In genomic region chr2:2860583-2861300, GRCh38 we compare ENCODE assay signal across 20 cellular contexts.
DNase-seq lines count a peak whose midpoint lies in the region; ATAC-seq, FAIRE-seq and TF ChIP-seq lines count a peak whose summit lies in the region.
"Had no signal": no experiment of that assay in that cellular context is flagged by ENCODE, and none has a peak within 500 bp of the region (broad histone marks: within the 10 kb centered on the region; RNA-seq: fewer than 3 reads in every experiment).

No MANE protein-coding gene starts in this region.

- H3K4me1 ChIP-seq in A549 (no peaks in the 10 kb centered on the region), K562 (replicated peaks in 1 of 2; ENCODE audit: control insufficient read depth in 2 of 2, insufficient read depth in 2 of 2, low read length in 2 of 2) (no peaks in the 10 kb centered on the region)

- no peaks in the 10 kb centered on the region for H3K27me3 ChIP-seq in K562 (ENCODE audit: control insufficient read depth in 2 of 2, insufficient read depth in 2 of 2, low read length in 2 of 2)
- H3K27me3 ChIP-seq: BLaER1 treated with 17β-estradiol and CSF1 and Interleukin-3, amounts not matched to agents 10 nM and 100 nM had no signal

- TF ChIP-seq RAD21 in A549 (conservative IDR thresholded peaks at IDR 0.05 in 1 of 2, IDR thresholded peaks at IDR 0.05 in 1 of 2) (no peak), K562 (CRISPR knock-in tag; conservative IDR thresholded peaks at IDR 0.05 in 1 of 2, IDR thresholded peaks at IDR 0.05 in 1 of 2) (no peak)

- TF ChIP-seq POLR2A in A549 (IDR thresholded peaks at IDR 0.05; ENCODE audit: low read length) (no peak), K562 (conservative IDR thresholded peaks at IDR 0.05) (no peak)

- no peaks in the 10 kb centered on the region for H3K36me3 ChIP-seq in K562 (ENCODE audit: control insufficient read depth, insufficient read depth, low read length)
- H3K36me3 ChIP-seq: BLaER1 treated with 17β-estradiol and CSF1 and Interleukin-3, amounts not matched to agents 10 nM and 100 nM had no signal

- CTCF ChIA-PET in A549 (lab: Yijun Ruan, JAX) = no interaction called here
- CTCF ChIA-PET in K562 (lab: Yijun Ruan, JAX; ENCODE audit: low intra/inter-chr PET ratio) = no interaction called here

- intact Hi-C loops in K562 (cut with micrococcal nuclease) = no loop called here

- no peak overlapping the region for H3K27ac ChIP-seq in A549
- no peak overlapping the region for H3K27ac ChIP-seq in K562 (ENCODE audit: extremely low read depth, low read depth, low read length)
- H3K27ac ChIP-seq: BLaER1 treated with 17β-estradiol and CSF1 and Interleukin-3, amounts not matched to agents 10 nM and 100 nM; HL-60 had no signal

- POLR2A ChIA-PET in A549 (lab: Yijun Ruan, JAX) (no interaction called here), K562 (lab: Yijun Ruan, JAX) (no interaction called here)

- TF ChIP-seq CTCF in A549 (IDR thresholded peaks at IDR 0.05) (no peak), K562 (IDR thresholded peaks at IDR 0.05 in 2 of 3, conservative IDR thresholded peaks at IDR 0.05 in 1 of 3; ENCODE audit: insufficient read depth in 2 of 3, low read depth in 1 of 3, low read length in 3 of 3) (no peak)

- no peaks in the 10 kb centered on the region for H4K20me1 ChIP-seq in K562 (replicated peaks; ENCODE audit: control insufficient read depth, insufficient read depth, low read length)
- H4K20me1 ChIP-seq: BLaER1 treated with 17β-estradiol and CSF1 and Interleukin-3, amounts not matched to agents 10 nM and 100 nM had no signal

- H3K4me2 ChIP-seq in A549 = no peak overlapping the region
- H3K4me2 ChIP-seq in K562 (ENCODE audit: insufficient read depth, low read length) = no peak overlapping the region
- H3K4me2 ChIP-seq: BLaER1 treated with 17β-estradiol and CSF1 and Interleukin-3, amounts not matched to agents 10 nM and 100 nM had no signal

- no peak overlapping the region for H2AFZ ChIP-seq in K562 (ENCODE audit: low read depth, low read length)

- TF ChIP-seq EP300 in A549 (IDR thresholded peaks at IDR 0.05) (no peak), K562 (IDR thresholded peaks at IDR 0.05; ENCODE audit: low read length) (no peak)

- in situ Hi-C loops in K562 (cut with MboI) = no loop called here

- H3K4me3 ChIP-seq in A549 = no peak overlapping the region
- no peak overlapping the region for H3K4me3 ChIP-seq in K562
- H3K4me3 ChIP-seq: BLaER1 treated with 17β-estradiol and CSF1 and Interleukin-3, amounts not matched to agents 10 nM and 100 nM had no signal

- H3K9me1 ChIP-seq in K562 (ENCODE audit: control insufficient read depth, insufficient read depth, low read length) = no peaks in the 10 kb centered on the region

- FAIRE-seq in A549 (lab: Jason Lieb, UNC) = no peak
- peak; percentile 95 for FAIRE-seq in HTR-8/SVneo (lab: Jason Lieb, UNC)
- FAIRE-seq in K562 (lab: Jason Lieb, UNC) = no peak
- FAIRE-seq: GM12892, GM18507 had no signal

- no peak overlapping the region for H3K9ac ChIP-seq in K562 (ENCODE audit: insufficient read depth in 1 of 2, low read depth in 2 of 2, low read length in 2 of 2)
- H3K9ac ChIP-seq: BLaER1 treated with 17β-estradiol and CSF1 and Interleukin-3, amounts not matched to agents 10 nM and 100 nM had no signal

- no peak; a peak in 1 of 6 replicates for ATAC-seq in A549
- no peak for ATAC-seq in K562
- no peak for ATAC-seq in GM18858 (IDR thresholded peaks at IDR 0.05; ENCODE audit: unreplicated experiment)
- ATAC-seq in GM21367 (IDR thresholded peaks at IDR 0.05; ENCODE audit: unreplicated experiment) = no peak
- ATAC-seq: CD8-positive, alpha-beta T cell; HCT116 had no signal

- no peaks in the 10 kb centered on the region for H3K79me2 ChIP-seq in K562 (ENCODE audit: control insufficient read depth, insufficient read depth, low read length)

- H3K9me3 ChIP-seq in A549 (no peaks in the 10 kb centered on the region), K562 (replicated peaks; ENCODE audit: control insufficient read depth, insufficient read depth, low read depth, low read length) (0 out of 2 replicates have a peak, but pooled peaks cover 2% of the 10 kb centered on the region)
- H3K9me3 ChIP-seq: BLaER1 treated with 17β-estradiol and CSF1 and Interleukin-3, amounts not matched to agents 10 nM and 100 nM had no signal

- DNase-seq in A549 (ENCODE audit: low read depth in 1 of 2, low spot score in 1 of 2) (peak in 1 of 2 experiments; percentile 18), HTR-8/SVneo (ENCODE audit: insufficient read length, low spot score) (no peak), K562 (ENCODE audit: extremely low read depth in 1 of 4, low spot score in 3 of 4) (no peak), mesenteric fat pad (ENCODE audit: low spot score) (peak; percentile 82), NCI-H2227 (lab: John Stamatoyannopoulos, UW; ENCODE audit: unreplicated experiment) (no peak), NCI-H2081 treated with DMSO at 0.1 percent for 48 hours (lab: John Stamatoyannopoulos, UW) (no peak)
- DNase-seq: 8988T; CD8-positive, alpha-beta T cell; DMS 273 treated with DMSO at 0.1 percent for 48 hours; DMS53; DND-41; EL; GOT3 had no signal

- WGBS in A549 (ENCODE audit: missing lambda C conversion rate) = 42% methylated on average over 20 of the region's 20 CpGs
- under 1% methylated on average over 16 of the region's 20 CpGs for WGBS in K562 (ENCODE audit: insufficient coverage, low coverage, missing lambda C conversion rate)

- BruUV-seq in K562 (replicated peaks; lab: Mats Ljungman, UMichigan) = no TSS peak

TF ChIP-seq in A549, 52 proteins besides CTCF, POLR2A, EP300 and RAD21:
- peak; percentile 95 for TF ChIP-seq USF2 (IDR thresholded peaks at IDR 0.05)
- peak; percentile 70; the same call in 1 of the 2 replicates for TF ChIP-seq NPAS2 (CRISPR knock-in tag; IDR thresholded peaks at IDR 0.05; ENCODE audit: borderline replicate concordance)
- no peak for TF ChIP-seq RNF2 (IDR thresholded peaks at IDR 0.05; ENCODE audit: borderline replicate concordance, low read depth)

TF ChIP-seq in K562, 482 proteins besides CTCF, POLR2A, EP300 and RAD21 (continues in another document):
- TF ChIP-seq ZFP30 (CRISPR knock-in tag; IDR thresholded peaks at IDR 0.05; ENCODE audit: borderline replicate concordance) (no peak), ZNF354B (CRISPR knock-in tag; IDR thresholded peaks at IDR 0.05) (no peak), NRF1 (conservative IDR thresholded peaks at IDR 0.05 in 1 of 2, IDR thresholded peaks at IDR 0.05 in 1 of 2) (no peak), CC2D1A (IDR thresholded peaks at IDR 0.05) (no peak), MBD1 (CRISPR knock-in tag; IDR thresholded peaks at IDR 0.05) (no peak), BRD9 (IDR thresholded peaks at IDR 0.05; ENCODE audit: low read depth, partially characterized antibody) (no peak), EGR1 (conservative IDR thresholded peaks at IDR 0.05) (no peak), ETV1 (tag; conservative IDR thresholded peaks at IDR 0.05; ENCODE audit: low read depth) (no peak), ZZZ3 (IDR thresholded peaks at IDR 0.05) (no peak), JUND (IDR thresholded peaks at IDR 0.05; ENCODE audit: borderline replicate concordance, low read depth, low read length) (no peak), JUND (tag; IDR thresholded peaks at IDR 0.05; ENCODE audit: borderline replicate concordance, low read depth, low read length) (no peak), CHD1 (IDR thresholded peaks at IDR 0.05; ENCODE audit: low read length) (no peak), ZNF311 (CRISPR knock-in tag; IDR thresholded peaks at IDR 0.05) (no peak), CBFA2T2 (conservative IDR thresholded peaks at IDR 0.05) (peak; percentile 76), ATF1 (CRISPR knock-in tag; IDR thresholded peaks at IDR 0.05) (no peak), ATF1 (tag; IDR thresholded peaks at IDR 0.05) (no peak), PTRF (tag; IDR thresholded peaks at IDR 0.05) (no peak), RAD51 (IDR thresholded peaks at IDR 0.05; ENCODE audit: borderline replicate concordance, low read depth) (peak; percentile 85), USF1 (CRISPR knock-in tag; IDR thresholded peaks at IDR 0.05) (peak; percentile 84)

Comparison
In these comparisons a context has a peak if more than half of its experiments do, and no peak if none do; other contexts are left out.
1. Of the 35 proteins assayed by ChIP-seq in both K562 and A549: peak only in K562: none; only in A549: none; in both: USF2; in neither: 34.